Comparison of ENCODE assay signal across 15 cellular contexts in the genomic region with DNA sequence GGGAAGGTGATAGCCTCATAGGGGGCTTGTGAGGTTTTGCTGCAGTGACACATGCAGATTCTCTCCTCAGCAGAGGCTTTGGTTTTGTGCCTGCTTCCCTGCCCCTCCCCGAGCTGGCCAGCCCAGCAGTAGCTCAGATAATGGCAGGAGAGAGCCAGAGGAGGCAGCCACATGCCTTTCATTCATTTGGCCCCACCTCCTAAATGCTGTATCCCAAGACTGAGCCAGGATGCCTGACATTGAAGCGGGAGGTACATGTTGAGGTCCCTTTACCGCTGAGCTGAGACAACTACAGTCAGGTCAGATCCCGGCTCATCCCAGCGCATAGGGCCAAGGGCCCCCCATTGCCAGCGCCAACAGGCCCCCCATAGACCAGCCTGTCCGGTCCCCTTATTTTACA.
"Had no signal": no experiment of that assay in that cellular context is flagged by ENCODE, and none has a peak within 500 bp of the region (broad histone marks: within the 10 kb centered on the region; RNA-seq: fewer than 3 reads in every experiment).

No MANE protein-coding gene starts in this region.

- H3K9me3 ChIP-seq: gastrocnemius medialis, mucosa of descending colon, prostate gland, right lobe of liver, spleen had no signal

- H3K27ac ChIP-seq: cardiac muscle cell, gastrocnemius medialis, prostate gland, right lobe of liver, spleen had no signal

- H3K9me3 Mint-ChIP-seq: activated CD8-positive, alpha-beta T cell treated with anti-CD3 and anti-CD28 coated beads for 36 hours; stimulated activated naive B cell treated with anti-CD40 and anti-IgM and Interleukin-4, amounts not matched to agents 10 μg/mL and 1 μg/mL and 100 μg/mL, for 72 hours; type B pancreatic cell had no signal

- H3K4me1 ChIP-seq: gastrocnemius medialis, prostate gland, right lobe of liver, spleen had no signal

- H3K4me3 Mint-ChIP-seq: activated CD4-positive, alpha-beta T cell treated with anti-CD3 and anti-CD28 coated beads for 36 hours; activated CD8-positive, alpha-beta T cell treated with anti-CD3 and anti-CD28 coated beads for 36 hours; naive thymus-derived CD8-positive, alpha-beta T cell; stimulated activated naive B cell treated with anti-CD40 and anti-IgM and Interleukin-4, amounts not matched to agents 10 μg/mL and 1 μg/mL and 100 μg/mL, for 72 hours; type B pancreatic cell had no signal

- H3K36me3 Mint-ChIP-seq: naive thymus-derived CD8-positive, alpha-beta T cell; stimulated activated naive B cell treated with anti-CD40 and anti-IgM and Interleukin-4, amounts not matched to agents 10 μg/mL and 1 μg/mL and 100 μg/mL, for 72 hours; type B pancreatic cell had no signal

- H3K36me3 ChIP-seq: cardiac muscle cell, gastrocnemius medialis, prostate gland, right lobe of liver, spleen had no signal

- DNase-seq: activated CD4-positive, alpha-beta T cell treated with anti-CD3 and anti-CD28 coated beads for 36 hours; activated CD8-positive, alpha-beta memory T cell treated with anti-CD3 and anti-CD28 coated beads, Interleukin-2, amount 50 U/mL, for 4 hours; activated CD8-positive, alpha-beta T cell treated with anti-CD3 and anti-CD28 coated beads for 36 hours; activated naive CD4-positive, alpha-beta T cell; gastrocnemius medialis; mucosa of descending colon; naive thymus-derived CD8-positive, alpha-beta T cell; nucleus accumbens; right lobe of liver; spleen; stimulated activated CD4-positive, alpha-beta T cell treated with anti-CD3 and anti-CD28 coated beads, Interleukin-2, amount 100 ng/mL, for 24 hours; stimulated activated naive B cell treated with anti-CD40 and anti-IgM and Interleukin-4, amounts not matched to agents 10 μg/mL and 1 μg/mL and 100 μg/mL, for 72 hours had no signal

- H3K27ac Mint-ChIP-seq: activated CD4-positive, alpha-beta T cell treated with anti-CD3 and anti-CD28 coated beads for 36 hours; activated CD8-positive, alpha-beta T cell treated with anti-CD3 and anti-CD28 coated beads for 36 hours; naive thymus-derived CD8-positive, alpha-beta T cell; stimulated activated naive B cell treated with anti-CD40 and anti-IgM and Interleukin-4, amounts not matched to agents 10 μg/mL and 1 μg/mL and 100 μg/mL, for 72 hours; type B pancreatic cell had no signal

- ATAC-seq: activated CD4-positive, alpha-beta T cell treated with anti-CD3 and anti-CD28 coated beads for 36 hours; activated CD8-positive, alpha-beta T cell treated with anti-CD3 and anti-CD28 coated beads for 36 hours; gastrocnemius medialis; mucosa of descending colon; naive thymus-derived CD8-positive, alpha-beta T cell; right lobe of liver; stimulated activated naive B cell treated with anti-CD40 and anti-IgM and Interleukin-4, amounts not matched to agents 10 μg/mL and 1 μg/mL and 100 μg/mL, for 72 hours had no signal

- H3K4me1 Mint-ChIP-seq: stimulated activated naive B cell treated with anti-CD40 and anti-IgM and Interleukin-4, amounts not matched to agents 10 μg/mL and 1 μg/mL and 100 μg/mL, for 72 hours had no signal

- H3K4me3 ChIP-seq: cardiac muscle cell, gastrocnemius medialis, mucosa of descending colon, prostate gland, right lobe of liver, spleen had no signal

- H3K27me3 ChIP-seq: right lobe of liver had no signal
